19 cellular contexts compared by ENCODE assay signal in genomic region chr7:154695836-154696235, GRCh38.
DNase-seq lines count a peak whose midpoint lies in the region; ATAC-seq and TF ChIP-seq lines count a peak whose summit lies in the region.
"Had no signal": no experiment of that assay in that cellular context is flagged by ENCODE, and none has a peak within 500 bp of the region (broad histone marks: within the 10 kb centered on the region; RNA-seq: fewer than 3 reads in every experiment).

No MANE protein-coding gene starts in this region.

- H2BK120ac ChIP-seq in neuronal stem cell (ENCODE audit: low read depth, low read length) = no peak overlapping the region

- peak; percentile 32 for DNase-seq in Daoy (ENCODE audit: low read depth)
- DNase-seq in RPMI8226 = peak; percentile 32
- DNase-seq in neuronal stem cell (ENCODE audit: low spot score) = no peak
- no peak for DNase-seq in putamen (ENCODE audit: low spot score)
- no peak for DNase-seq in CD14-positive monocyte (ENCODE audit: low spot score)
- DNase-seq: 8988T; ACHN; BE2C; C1 segment of cervical spinal cord; Caco-2; Calu3; CD4-positive, alpha-beta T cell; CD8-positive, alpha-beta T cell; DMS79 treated with DMSO at 0.1 percent for 48 hours; EL; GDM1 had no signal

- H4K91ac ChIP-seq in neuronal stem cell (ENCODE audit: low read depth, low read length, poor library complexity) = no peak overlapping the region

- H3K4ac ChIP-seq in neuronal stem cell (ENCODE audit: low read length) = no peak overlapping the region

- H3K14ac ChIP-seq in neuronal stem cell (ENCODE audit: low read length) = no peak overlapping the region

- H2BK5ac ChIP-seq in neuronal stem cell (ENCODE audit: low read length) = peak overlapping the region; percentile 49

- no peak overlapping the region for H2AK5ac ChIP-seq in neuronal stem cell (ENCODE audit: low read depth, low read length)

- no peak overlapping the region for H4K8ac ChIP-seq in neuronal stem cell (ENCODE audit: low read depth, low read length)

- no peak overlapping the region for H3K4me3 ChIP-seq in neuronal stem cell (ENCODE audit: low read length in 2 of 2)
- H3K4me3 ChIP-seq: BLaER1, GM12878 had no signal

- H2BK15ac ChIP-seq in neuronal stem cell (ENCODE audit: low read length) = no peak overlapping the region

- no peaks in the 10 kb centered on the region for H3K9me3 ChIP-seq in neuronal stem cell (replicated peaks in 1 of 2; ENCODE audit: control insufficient read depth in 2 of 2, insufficient read depth in 1 of 2, low read depth in 1 of 2, low read length in 2 of 2)
- H3K9me3 ChIP-seq: BE2C, BLaER1, Caco-2 had no signal

- no peak for TF ChIP-seq CTCF in CD14-positive monocyte (IDR thresholded peaks at IDR 0.05)

- no peaks in the 10 kb centered on the region for H3K36me3 Mint-ChIP-seq in CD14-positive monocyte
- H3K36me3 Mint-ChIP-seq: CD8-positive, alpha-beta T cell had no signal

- no CpG with 5 or more reads among the region's 14 CpGs for WGBS in neuronal stem cell (ENCODE audit: extremely low coverage in 2 of 2, insufficient read length in 2 of 2, insufficient replicate concordance in 1 of 2), 2 donors

- no peak overlapping the region for H3K4me2 ChIP-seq in neuronal stem cell (ENCODE audit: insufficient read depth, low read length, poor library complexity, severe bottlenecking)
- H3K4me2 ChIP-seq: BLaER1 had no signal

- ATAC-seq in GM19463 (IDR thresholded peaks at IDR 0.05; ENCODE audit: unreplicated experiment) = no peak
- ATAC-seq: CD8-positive, alpha-beta T cell; GM12878 had no signal

- no peaks in the 10 kb centered on the region for H3K27me3 ChIP-seq in neuronal stem cell (ENCODE audit: control insufficient read depth in 3 of 3, insufficient read depth in 3 of 3, low read depth in 1 of 3, low read length in 3 of 3)
- H3K27me3 ChIP-seq: BE2C, BLaER1 had no signal

- no peaks in the 10 kb centered on the region for H3K79me1 ChIP-seq in neuronal stem cell (ENCODE audit: low read depth, low read length)

- no peak overlapping the region for H3K27ac Mint-ChIP-seq in CD14-positive monocyte
- H3K27ac Mint-ChIP-seq: CD4-positive, alpha-beta T cell; CD8-positive, alpha-beta T cell had no signal

- no peak overlapping the region for H2AFZ ChIP-seq in neuronal stem cell (ENCODE audit: low read length)

- no peak overlapping the region for H3K9ac ChIP-seq in neuronal stem cell (ENCODE audit: low read depth, low read length, poor library complexity)
- H3K9ac ChIP-seq: BLaER1 had no signal

- peaks cover 15 to 54% (median 29%) of the 10 kb centered on the region in 7 donors for H3K9me3 Mint-ChIP-seq in CD14-positive monocyte
- H3K9me3 Mint-ChIP-seq: CD4-positive, alpha-beta T cell; CD8-positive, alpha-beta T cell had no signal

- peaks cover 0 to 2% (median 0%) of the 10 kb centered on the region in 3 donors for H3K27me3 Mint-ChIP-seq in CD14-positive monocyte (ENCODE audit: low read depth in 3 of 3)
- H3K27me3 Mint-ChIP-seq: CD4-positive, alpha-beta T cell had no signal

- H3K18ac ChIP-seq in neuronal stem cell (ENCODE audit: low read length) = peak overlapping the region; percentile 56

- H3K4me1 Mint-ChIP-seq in CD14-positive monocyte = no peaks in the 10 kb centered on the region

- no peaks in the 10 kb centered on the region for H3K4me1 ChIP-seq in neuronal stem cell (ENCODE audit: control insufficient read depth in 2 of 2, insufficient read depth in 1 of 2, low read depth in 1 of 2, low read length in 2 of 2)
- H3K4me1 ChIP-seq: BLaER1, Caco-2 had no signal

- no peak overlapping the region for H3K27ac ChIP-seq in neuronal stem cell (replicated peaks; ENCODE audit: low read length)
- H3K27ac ChIP-seq: BLaER1 had no signal

- H3K4me3 Mint-ChIP-seq in CD14-positive monocyte = no peak overlapping the region
- H3K4me3 Mint-ChIP-seq: CD4-positive, alpha-beta T cell; CD8-positive, alpha-beta T cell had no signal

- intact Hi-C loops in CD14-positive monocyte (cut with micrococcal nuclease) = no loop called here

- H3K23ac ChIP-seq in neuronal stem cell (ENCODE audit: low read depth, low read length, poor library complexity) = no peak overlapping the region

- H3K36me3 ChIP-seq in neuronal stem cell (replicated peaks in 1 of 2; ENCODE audit: control insufficient read depth in 2 of 2, insufficient read depth in 2 of 2, low read length in 2 of 2) = no peaks in the 10 kb centered on the region
- H3K36me3 ChIP-seq: BE2C, BLaER1 had no signal

- no peak overlapping the region for H2BK12ac ChIP-seq in neuronal stem cell (ENCODE audit: low read length)

Comparison
In these comparisons a context has a peak if more than half of its experiments do, and no peak if none do; other contexts are left out.
1. DNase-seq: peak in Daoy (single experiment) and RPMI8226 (single experiment); none in neuronal stem cell (single experiment), putamen (single experiment) and CD14-positive monocyte (single experiment).